In the genomic region with DNA sequence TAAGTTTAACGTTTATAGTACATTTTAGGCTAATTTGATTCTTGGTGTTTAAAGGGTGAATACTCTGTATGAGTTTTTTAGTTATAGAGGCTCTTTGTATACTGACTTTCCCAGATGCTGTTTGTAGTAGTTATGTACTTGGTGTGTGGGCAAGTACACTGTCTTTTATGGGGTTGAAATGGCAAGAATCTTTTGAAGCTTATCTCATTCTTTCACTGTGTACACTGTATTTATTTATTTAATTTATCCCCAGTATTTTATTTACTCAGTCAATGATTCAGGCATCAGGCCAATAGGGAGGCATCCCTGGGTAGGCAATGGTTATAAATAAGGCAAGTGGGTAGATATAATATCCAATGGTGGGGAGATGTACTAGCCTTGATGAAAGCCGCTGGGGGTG, we compare ENCODE assay signal across 19 cellular contexts.
"Had no signal": no experiment of that assay in that cellular context is flagged by ENCODE, and none has a peak within 500 bp of the region (broad histone marks: within the 10 kb centered on the region; RNA-seq: fewer than 3 reads in every experiment).

No MANE protein-coding gene starts in this region.

- H3K4me1 ChIP-seq: heart left ventricle, spleen, tibial artery, upper lobe of left lung, uterus had no signal

- ATAC-seq: esophagus mucosa; heart left ventricle; left lobe of liver; natural killer cell; sciatic nerve; stimulated activated memory B cell treated with anti-CD40 and anti-IgM and Interleukin-4, amounts not matched to agents 10 μg/mL and 1 μg/mL and 100 μg/mL, for 72 hours had no signal

- H3K4me3 ChIP-seq: heart left ventricle, spleen, tibial artery, upper lobe of left lung, uterus had no signal

- DNase-seq: effector memory CD4-positive, alpha-beta T cell; heart left ventricle; hippocampal formation; mammary epithelial cell; natural killer cell; posterior cingulate gyrus; spleen; stimulated activated CD4-positive, alpha-beta T cell treated with anti-CD3 and anti-CD28 coated beads, Interleukin-15, amount 100 ng/mL, for 24 hours; stimulated activated CD4-positive, alpha-beta T cell treated with anti-CD3 and anti-CD28 coated beads, Interleukin-1b, Interleukin-23, amount 100 ng/mL, for 48 hours; stimulated activated CD4-positive, alpha-beta T cell treated with anti-CD3 and anti-CD28 coated beads, Interleukin-4, amount 100 ng/mL, for 24 hours; tibial artery; upper lobe of left lung; uterus had no signal

- H3K27ac ChIP-seq: heart left ventricle, spleen, tibial artery, upper lobe of left lung, uterus had no signal

- H3K36me3 ChIP-seq: heart left ventricle, spleen, tibial artery, upper lobe of left lung, uterus had no signal

- H3K4me1 Mint-ChIP-seq: natural killer cell; neural crest cell; stimulated activated memory B cell treated with anti-CD40 and anti-IgM and Interleukin-4, amounts not matched to agents 10 μg/mL and 1 μg/mL and 100 μg/mL, for 72 hours had no signal

- H3K9me3 ChIP-seq: upper lobe of left lung, uterus had no signal

- H3K27ac Mint-ChIP-seq: natural killer cell; stimulated activated memory B cell treated with anti-CD40 and anti-IgM and Interleukin-4, amounts not matched to agents 10 μg/mL and 1 μg/mL and 100 μg/mL, for 72 hours; stimulated activated naive CD8-positive, alpha-beta T cell treated with anti-CD3 and anti-CD28 coated beads, Interleukin-15, Interleukin-2, amounts not matched to agents 100 ng/mL and 50 ng/mL, for 24 hours had no signal

- H3K27me3 ChIP-seq: heart left ventricle, spleen, tibial artery, upper lobe of left lung, uterus had no signal

- H3K36me3 Mint-ChIP-seq: natural killer cell; stimulated activated memory B cell treated with anti-CD40 and anti-IgM and Interleukin-4, amounts not matched to agents 10 μg/mL and 1 μg/mL and 100 μg/mL, for 72 hours had no signal

- H3K27me3 Mint-ChIP-seq: stimulated activated memory B cell treated with anti-CD40 and anti-IgM and Interleukin-4, amounts not matched to agents 10 μg/mL and 1 μg/mL and 100 μg/mL, for 72 hours; stimulated activated naive CD8-positive, alpha-beta T cell treated with anti-CD3 and anti-CD28 coated beads, Interleukin-15, Interleukin-2, amounts not matched to agents 100 ng/mL and 50 ng/mL, for 24 hours had no signal

- H3K4me3 Mint-ChIP-seq: natural killer cell; neural crest cell; stimulated activated memory B cell treated with anti-CD40 and anti-IgM and Interleukin-4, amounts not matched to agents 10 μg/mL and 1 μg/mL and 100 μg/mL, for 72 hours; stimulated activated naive CD8-positive, alpha-beta T cell treated with anti-CD3 and anti-CD28 coated beads, Interleukin-15, Interleukin-2, amounts not matched to agents 100 ng/mL and 50 ng/mL, for 24 hours had no signal
